In genomic region chr1:64469977-64470669, GRCh38 we compare ENCODE assay signal across 9 cellular contexts. TPM values are rescaled to one million over a fixed set of nuclear protein-coding genes. Genes with fewer than 3 reads are reported as not detected.
DNase-seq lines count a peak whose midpoint lies in the region; ATAC-seq and TF ChIP-seq lines count a peak whose summit lies in the region.
"Had no signal": no experiment of that assay in that cellular context is flagged by ENCODE, and none has a peak within 500 bp of the region (broad histone marks: within the 10 kb centered on the region; RNA-seq: fewer than 3 reads in every experiment).

CACHD1 (plus strand) TSS chr1:64470129; CDS start chr1:64470745, 616 bp downstream.

- H3K36me3 Mint-ChIP-seq in IgD-negative memory B cell = peaks cover 3% of the 10 kb centered on the region

- H3K27ac Mint-ChIP-seq in IgD-negative memory B cell = peak within 1 kb of the TSS in 1 of 3 donors; percentile 54

- H3K27ac ChIP-seq in RWPE1 = peak within 1 kb of the TSS; percentile 56

- peaks cover 6 to 9% (median 7%) of the 10 kb centered on the region in 3 donors for H3K4me1 Mint-ChIP-seq in IgD-negative memory B cell

- DNase-seq in COLO668 (lab: John Stamatoyannopoulos, UW; ENCODE audit: unreplicated experiment) (peak; percentile 97), RWPE1 (ENCODE audit: low spot score) (peak; percentile 71), glomerular visceral epithelial cell (ENCODE audit: extremely low spot score) (peak; percentile 90), occipital lobe (lab: John Stamatoyannopoulos, UW) (peak; percentile 61)
- DNase-seq in activated naive CD4-positive, alpha-beta T cell treated with anti-CD3 and anti-CD28 coated beads, Interleukin-2, amount 50 U/mL, for 16 hours = peak; percentile 76

- CTCF ChIA-PET in RWPE1 (lab: Yijun Ruan, JAX) = interaction anchor here (1.0 kb wide), 1 partner anchor 8 kb away, joined by 3 read pairs; no protein-coding TSS in a partner anchor

- H3K27me3 Mint-ChIP-seq in IgD-negative memory B cell = peaks cover 34% of the 10 kb centered on the region

- peaks cover 0 to 3% (median 0%) of the 10 kb centered on the region in 3 donors for H3K9me3 Mint-ChIP-seq in IgD-negative memory B cell

- POLR2A ChIA-PET in RWPE1 (lab: Yijun Ruan, JAX; ENCODE audit: low non-redundant PET) = no interaction called here

- ATAC-seq in GM21423 (IDR thresholded peaks at IDR 0.05; ENCODE audit: unreplicated experiment) = peak; percentile 81

- TF ChIP-seq CTCF in RWPE1 (conservative IDR thresholded peaks at IDR 0.05; ENCODE audit: low read depth) (no peak; the same call in 1 of the 2 replicates), subcutaneous adipose tissue (IDR thresholded peaks at IDR 0.05; ENCODE audit: low read depth) (no peak)

- peak within 1 kb of the TSS; percentile 15 to 90 (median 79) for H3K4me3 Mint-ChIP-seq in IgD-negative memory B cell

RNA-seq across cellular contexts. Expression of gene CACHD1, which starts in this region (rescaled TPM):
- 0.08 TPM for polyA plus RNA-seq in IgD-negative memory B cell
- total RNA-seq in occipital lobe (14.3 TPM), subcutaneous adipose tissue (10 to 100 TPM; 23.6 to 36.1 (median 24.8) TPM)
- total RNA-seq: T-helper 1 cell treated with Interleukin-12 subunit alpha and Interleukin-12 subunit beta and Interleukin-4 antibody, amounts not matched to agents 30 ng/mL and 1 ng/mL, for 36 hours had no signal

Comparison
In these comparisons a context has a peak if more than half of its experiments do, and no peak if none do; other contexts are left out.
1. Peak in every context shown above with its lines: DNase-seq, ATAC-seq and H3K27ac ChIP-seq.